15 cellular contexts compared by ENCODE assay signal in the genomic region with DNA sequence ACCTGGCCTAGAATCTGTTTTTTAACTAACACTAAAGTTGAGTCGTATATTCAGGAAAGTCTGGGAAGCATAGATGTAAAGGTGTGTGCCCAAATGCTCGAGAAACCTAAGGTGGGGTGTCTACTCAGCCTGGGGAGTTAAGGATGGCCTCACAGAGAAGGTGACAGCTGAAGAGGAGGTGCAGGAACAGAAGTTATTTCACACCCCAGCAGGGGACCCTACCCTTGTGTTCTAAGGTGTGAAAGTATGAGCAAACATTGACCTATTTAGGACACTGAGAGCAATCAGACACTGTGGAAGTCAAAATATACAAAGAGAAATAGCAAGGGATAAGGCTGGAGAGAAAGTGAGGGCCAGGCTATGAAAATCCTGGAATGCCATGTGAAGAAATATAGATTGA. TPM values are rescaled to one million over a fixed set of nuclear protein-coding genes. Genes with fewer than 3 reads are reported as not detected.
DNase-seq lines count a peak whose midpoint lies in the region; ATAC-seq and TF ChIP-seq lines count a peak whose summit lies in the region.
"Had no signal": no experiment of that assay in that cellular context is flagged by ENCODE, and none has a peak within 500 bp of the region (broad histone marks: within the 10 kb centered on the region; RNA-seq: fewer than 3 reads in every experiment).

No MANE protein-coding gene starts in this region.

- 78% methylated on average over 2 of the region's 2 CpGs for WGBS in mesenchymal stem cell

- H3K18ac ChIP-seq in mesenchymal stem cell (ENCODE audit: low read depth in 1 of 2, low read length in 2 of 2) = peak overlapping the region in 1 of 2 experiments; percentile 6

- H2BK5ac ChIP-seq in mesenchymal stem cell (ENCODE audit: low read depth, low read length, poor library complexity, severe bottlenecking) = no peak overlapping the region

- CTCF ChIA-PET in PC-3 (lab: Charles Lee) = no interaction called here

- no peak for TF ChIP-seq CTCF in PC-3 (conservative IDR thresholded peaks at IDR 0.05; ENCODE audit: low read depth, low read length)

- H3K9ac ChIP-seq in mesenchymal stem cell (ENCODE audit: low read length) (no peak overlapping the region), PC-3 (ENCODE audit: low read length) (no peak overlapping the region)

- H2AFZ ChIP-seq in mesenchymal stem cell (ENCODE audit: low read depth, low read length) = no peak overlapping the region
- no peak overlapping the region for H2AFZ ChIP-seq in PC-3 (ENCODE audit: low read length)

- DNase-seq in NK-92 treated with Interleukin-12 subunit alpha and Interleukin-12 subunit beta, amount 100 ng/mL, for 24 hours (lab: John Stamatoyannopoulos, UW) = peak; percentile 16
- DNase-seq in NK-92 (lab: John Stamatoyannopoulos, UW; ENCODE audit: unreplicated experiment) = no peak
- DNase-seq in cerebellar cortex (ENCODE audit: low spot score) = peak; percentile 67
- DNase-seq in mesenchymal stem cell = no peak
- no peak for DNase-seq in PC-3
- DNase-seq in Right ventricle myocardium superior = no peak
- DNase-seq: Caco-2; CD8-positive, alpha-beta memory T cell; DND-41; GF-D8; GOT3 had no signal

- no peaks in the 10 kb centered on the region for H3K9me2 ChIP-seq in PC-3 (replicated peaks; ENCODE audit: low read length)

- no peak overlapping the region for H2BK120ac ChIP-seq in mesenchymal stem cell (ENCODE audit: low read depth, low read length)

- H3K4me1 ChIP-seq in mesenchymal stem cell (ENCODE audit: control insufficient read depth, insufficient read depth, low read depth, low read length) (peaks cover 3% of the 10 kb centered on the region), PC-3 (ENCODE audit: insufficient read depth, low read length) (peaks cover 4% of the 10 kb centered on the region; the same call in 1 of the 2 replicates)
- H3K4me1 ChIP-seq: Caco-2 had no signal

- no peak overlapping the region for H2BK15ac ChIP-seq in mesenchymal stem cell (ENCODE audit: low read depth, poor library complexity, severe bottlenecking)

- no peak overlapping the region for H3K14ac ChIP-seq in mesenchymal stem cell (ENCODE audit: low read length in 2 of 2)

- no peaks in the 10 kb centered on the region for H3K27me3 ChIP-seq in mesenchymal stem cell (ENCODE audit: control insufficient read depth in 1 of 2, insufficient read depth in 1 of 2, low read length in 2 of 2)
- no peaks in the 10 kb centered on the region for H3K27me3 ChIP-seq in PC-3 (ENCODE audit: low read length)

- H3K27ac ChIP-seq in mesenchymal stem cell (ENCODE audit: low read length, poor library complexity, severe bottlenecking) (no peak overlapping the region), PC-3 (ENCODE audit: low read length) (no peak overlapping the region)
- H3K27ac ChIP-seq: 22Rv1 had no signal

- no peak for ATAC-seq in PC-3
- ATAC-seq in HG03196 (IDR thresholded peaks at IDR 0.05; ENCODE audit: unreplicated experiment) = no peak
- no peak for ATAC-seq in Right ventricle myocardium superior (ENCODE audit: poor library complexity)
- ATAC-seq: HepG2 had no signal

- H3K36me3 ChIP-seq in mesenchymal stem cell (ENCODE audit: control insufficient read depth in 1 of 2, insufficient read depth in 2 of 2, low read depth in 1 of 2, low read length in 2 of 2) (no peaks in the 10 kb centered on the region), PC-3 (ENCODE audit: low read depth, low read length) (no peaks in the 10 kb centered on the region)
- H3K36me3 ChIP-seq: HAP-1 had no signal

- peak overlapping the region; percentile 15 for H4K91ac ChIP-seq in mesenchymal stem cell (ENCODE audit: low read length)

- no peaks in the 10 kb centered on the region for H3K79me1 ChIP-seq in mesenchymal stem cell (replicated peaks; ENCODE audit: low read length, poor library complexity, severe bottlenecking)

- intact Hi-C loops in PC-3 (cut with micrococcal nuclease) = no loop called here
- intact Hi-C loops in Right ventricle myocardium superior (cut with DNase I) = no loop called here

- H3K79me2 ChIP-seq in PC-3 (ENCODE audit: low read length) = no peaks in the 10 kb centered on the region

- H3K4me2 ChIP-seq in mesenchymal stem cell (ENCODE audit: low read length, poor library complexity, severe bottlenecking) (no peak overlapping the region), PC-3 (ENCODE audit: low read length) (no peak overlapping the region)

- no peak overlapping the region for H3K23ac ChIP-seq in mesenchymal stem cell (ENCODE audit: low read length in 2 of 2)

- H3K4me3 ChIP-seq in mesenchymal stem cell (ENCODE audit: insufficient read depth in 1 of 2, low read depth in 1 of 2, low read length in 2 of 2) = no peak overlapping the region
- H3K4me3 ChIP-seq in PC-3 (ENCODE audit: low read length) = no peak overlapping the region
- H3K4me3 ChIP-seq: HAP-1 had no signal

- no TSS peak for BruUV-seq in PC-3 (replicated peaks; lab: Mats Ljungman, UMichigan)

- POLR2A ChIA-PET in PC-3 (lab: Charles Lee; ENCODE audit: unreplicated experiment) = no interaction called here

- no peaks in the 10 kb centered on the region for H3F3A ChIP-seq in PC-3 (ENCODE audit: low read length, unreplicated experiment)

- H3K9me3 ChIP-seq in mesenchymal stem cell (ENCODE audit: control insufficient read depth, low read length) (no peaks in the 10 kb centered on the region), PC-3 (ENCODE audit: low read length) (no peaks in the 10 kb centered on the region)
- H3K9me3 ChIP-seq: Caco-2, HAP-1 had no signal

- H4K20me1 ChIP-seq in PC-3 (ENCODE audit: low read length) = no peaks in the 10 kb centered on the region

- H2BK12ac ChIP-seq in mesenchymal stem cell (ENCODE audit: low read length in 2 of 2) = no peak overlapping the region

- H3K4ac ChIP-seq in mesenchymal stem cell (ENCODE audit: low read depth in 1 of 2, low read length in 2 of 2) = no peak overlapping the region

- no peak overlapping the region for H4K8ac ChIP-seq in mesenchymal stem cell (ENCODE audit: low read length)

- no peak overlapping the region for H2AK5ac ChIP-seq in mesenchymal stem cell (ENCODE audit: low read length, severe bottlenecking)

RNA-seq across cellular contexts. Expression of a gene that starts 49.0 kb away (rescaled TPM):
- 17.8 TPM for polyA plus RNA-seq in mesenchymal stem cell (2013, experiment 1 of 2)
- polyA plus RNA-seq in mesenchymal stem cell (2013, experiment 2 of 2) = 18.4 TPM
- total RNA-seq in PC-3 (2014; rRNA removed) = 36.6 and 38.9 TPM in 2 replicates
- 18.1 TPM for total RNA-seq in Right ventricle myocardium superior

Comparison
In these comparisons a context has a peak if more than half of its experiments do, and no peak if none do; other contexts are left out.
1. DNase-seq: peak in NK-92 treated with Interleukin-12 subunit alpha and Interleukin-12 subunit beta, amount 100 ng/mL, for 24 hours (single experiment) and cerebellar cortex (single experiment); none in NK-92 (single experiment), mesenchymal stem cell (single experiment), PC-3 (single experiment) and Right ventricle myocardium superior (single experiment).